Comparison of ENCODE assay signal across 9 cellular contexts in genomic region chrX:38664285-38664684, GRCh38.
DNase-seq lines count a peak whose midpoint lies in the region; ATAC-seq and TF ChIP-seq lines count a peak whose summit lies in the region.
"Had no signal": no experiment of that assay in that cellular context is flagged by ENCODE, and none has a peak within 500 bp of the region (broad histone marks: within the 10 kb centered on the region; RNA-seq: fewer than 3 reads in every experiment).

No MANE protein-coding gene starts in this region.

- H3K4me3 Mint-ChIP-seq in chondrocyte (ENCODE audit: unreplicated experiment) (no peak overlapping the region), neural crest cell (no peak overlapping the region)
- no peak overlapping the region for H3K4me3 Mint-ChIP-seq in activated T-helper 17 cell treated with anti-CD3 and anti-CD28 coated beads, Interleukin-2, amount 50 U/mL, for 72 hours
- H3K4me3 Mint-ChIP-seq in CD4-positive, alpha-beta T cell, result no peak overlapping the region
- H3K4me3 Mint-ChIP-seq: dendritic cell treated with granulocyte-macrophage colony-stimulating factor and Interleukin-4, amounts not matched to agents 40 ng/mL and 50 ng/mL, for 4 days had no signal

- H3K27me3 Mint-ChIP-seq in chondrocyte (ENCODE audit: low read depth) (peaks cover 7% of the 10 kb centered on the region), neural crest cell (ENCODE audit: low read depth) (no peaks in the 10 kb centered on the region)
- H3K27me3 Mint-ChIP-seq in activated T-helper 17 cell treated with anti-CD3 and anti-CD28 coated beads, Interleukin-2, amount 50 U/mL, for 72 hours, result peaks cover 7% of the 10 kb centered on the region
- no peaks in the 10 kb centered on the region for H3K27me3 Mint-ChIP-seq in CD4-positive, alpha-beta T cell
- H3K27me3 Mint-ChIP-seq: dendritic cell treated with granulocyte-macrophage colony-stimulating factor and Interleukin-4, amounts not matched to agents 40 ng/mL and 50 ng/mL, for 4 days had no signal

- POLR2A ChIA-PET in AG04450 (lab: Yijun Ruan, JAX), result no interaction called here
- POLR2A ChIA-PET in CD4-positive, alpha-beta T cell (lab: Charles Lee), result no interaction called here

- CTCF ChIA-PET in AG04450 (lab: Charles Lee), result interaction anchor here (0.7 kb wide), 1 partner anchor 9 kb away, joined by 3 read pairs; no protein-coding TSS in a partner anchor
- CTCF ChIA-PET in CD4-positive, alpha-beta T cell (lab: Charles Lee), result no interaction called here

- TF ChIP-seq CTCF in AG04450 (IDR thresholded peaks at IDR 0.05; ENCODE audit: low read depth, low read length) (peak; percentile 40), GM12865 (IDR thresholded peaks at IDR 0.05; ENCODE audit: insufficient read depth, low read depth, low read length, missing control alignments) (peak; percentile 32), chondrocyte (IDR thresholded peaks at IDR 0.05) (peak; percentile 77), neural crest cell (conservative IDR thresholded peaks at IDR 0.05) (peak; percentile 65), omental fat pad (IDR thresholded peaks at IDR 0.05) (no peak)
- no peak for TF ChIP-seq CTCF in CD4-positive, alpha-beta T cell (IDR thresholded peaks at IDR 0.05)

- no peak for ATAC-seq in activated T-helper 17 cell treated with anti-CD3 and anti-CD28 coated beads, Interleukin-2, amount 50 U/mL, for 72 hours (replicated peaks)
- ATAC-seq in CD4-positive, alpha-beta T cell (ENCODE audit: poor library complexity), result no peak
- ATAC-seq in omental fat pad (ENCODE audit: low FRiP score), result no peak

- no peaks in the 10 kb centered on the region for H3K27me3 ChIP-seq in AG04450 (ENCODE audit: control insufficient read depth, insufficient read depth, low read length)
- no peaks in the 10 kb centered on the region for H3K27me3 ChIP-seq in CD4-positive, alpha-beta T cell (ENCODE audit: control insufficient read depth, insufficient read depth, low read length)

- H3K36me3 Mint-ChIP-seq in chondrocyte (ENCODE audit: low read depth) (no peaks in the 10 kb centered on the region), neural crest cell (ENCODE audit: low read depth) (no peaks in the 10 kb centered on the region)
- no peaks in the 10 kb centered on the region for H3K36me3 Mint-ChIP-seq in activated T-helper 17 cell treated with anti-CD3 and anti-CD28 coated beads, Interleukin-2, amount 50 U/mL, for 72 hours (ENCODE audit: low read depth)
- H3K36me3 Mint-ChIP-seq in CD4-positive, alpha-beta T cell (ENCODE audit: low read depth), result no peaks in the 10 kb centered on the region

- H3K9me3 Mint-ChIP-seq in chondrocyte (ENCODE audit: low read depth) (no peaks in the 10 kb centered on the region), neural crest cell (no peaks in the 10 kb centered on the region)
- no peaks in the 10 kb centered on the region for H3K9me3 Mint-ChIP-seq in activated T-helper 17 cell treated with anti-CD3 and anti-CD28 coated beads, Interleukin-2, amount 50 U/mL, for 72 hours
- H3K9me3 Mint-ChIP-seq in CD4-positive, alpha-beta T cell, result no peaks in the 10 kb centered on the region
- H3K9me3 Mint-ChIP-seq: dendritic cell treated with granulocyte-macrophage colony-stimulating factor and Interleukin-4, amounts not matched to agents 40 ng/mL and 50 ng/mL, for 4 days had no signal

- DNase-seq in AG04450 (ENCODE audit: low read depth, low spot score), result no peak
- DNase-seq in GM12865 (ENCODE audit: low read depth), result peak; percentile 32
- DNase-seq in NCI-H2171 treated with DMSO at 0.1 percent for 48 hours (lab: John Stamatoyannopoulos, UW), result peak; percentile 36
- DNase-seq in chondrocyte (ENCODE audit: low spot score), result no peak
- peak; percentile 20 for DNase-seq in neural crest cell (ENCODE audit: low read depth, low spot score)
- DNase-seq in CD4-positive, alpha-beta T cell, result no peak
- DNase-seq in omental fat pad (ENCODE audit: low spot score), result no peak

- no peaks in the 10 kb centered on the region for H3K9me3 ChIP-seq in AG04450 (ENCODE audit: control insufficient read depth, insufficient read depth, low read length)
- no peaks in the 10 kb centered on the region for H3K9me3 ChIP-seq in CD4-positive, alpha-beta T cell (ENCODE audit: control insufficient read depth, low read length)

- no peak overlapping the region for H3K27ac ChIP-seq in AG04450 (ENCODE audit: low read depth, low read length)
- H3K27ac ChIP-seq in CD4-positive, alpha-beta T cell (ENCODE audit: low read depth, low read length), result no peak overlapping the region

- H3K4me3 ChIP-seq in AG04450 (ENCODE audit: low read depth, low read length), result no peak overlapping the region
- no peak overlapping the region for H3K4me3 ChIP-seq in GM12865 (ENCODE audit: low read depth, low read length)

- H3K4me1 Mint-ChIP-seq in chondrocyte (ENCODE audit: low read depth) (no peaks in the 10 kb centered on the region), neural crest cell (no peaks in the 10 kb centered on the region)
- peaks cover 5% of the 10 kb centered on the region for H3K4me1 Mint-ChIP-seq in activated T-helper 17 cell treated with anti-CD3 and anti-CD28 coated beads, Interleukin-2, amount 50 U/mL, for 72 hours
- peaks cover 1% of the 10 kb centered on the region for H3K4me1 Mint-ChIP-seq in CD4-positive, alpha-beta T cell (ENCODE audit: low read depth)

- no peak overlapping the region for H3K27ac Mint-ChIP-seq in chondrocyte (ENCODE audit: unreplicated experiment)
- no peak overlapping the region for H3K27ac Mint-ChIP-seq in neural crest cell (ENCODE audit: unreplicated experiment)
- H3K27ac Mint-ChIP-seq in activated T-helper 17 cell treated with anti-CD3 and anti-CD28 coated beads, Interleukin-2, amount 50 U/mL, for 72 hours, result no peak overlapping the region
- no peak overlapping the region for H3K27ac Mint-ChIP-seq in CD4-positive, alpha-beta T cell
- H3K27ac Mint-ChIP-seq: dendritic cell treated with granulocyte-macrophage colony-stimulating factor and Interleukin-4, amounts not matched to agents 40 ng/mL and 50 ng/mL, for 4 days had no signal

- intact Hi-C loops in CD4-positive, alpha-beta T cell (cut with DNase I, micrococcal nuclease), result no loop called here

Comparison
In these comparisons a context has a peak if more than half of its experiments do, and no peak if none do; other contexts are left out.
1. DNase-seq: peak in GM12865 (single experiment), NCI-H2171 treated with DMSO at 0.1 percent for 48 hours (single experiment) and neural crest cell (single experiment); none in AG04450 (single experiment), chondrocyte (single experiment), CD4-positive, alpha-beta T cell (0 of 10) and omental fat pad (single experiment).
2. CTCF ChIP-seq: peak in AG04450 (single experiment), GM12865 (single experiment), chondrocyte (single experiment) and neural crest cell (single experiment); none in CD4-positive, alpha-beta T cell (single experiment) and omental fat pad (0 of 3).